Comparison of ENCODE assay signal across 1 cellular context in the genomic region with DNA sequence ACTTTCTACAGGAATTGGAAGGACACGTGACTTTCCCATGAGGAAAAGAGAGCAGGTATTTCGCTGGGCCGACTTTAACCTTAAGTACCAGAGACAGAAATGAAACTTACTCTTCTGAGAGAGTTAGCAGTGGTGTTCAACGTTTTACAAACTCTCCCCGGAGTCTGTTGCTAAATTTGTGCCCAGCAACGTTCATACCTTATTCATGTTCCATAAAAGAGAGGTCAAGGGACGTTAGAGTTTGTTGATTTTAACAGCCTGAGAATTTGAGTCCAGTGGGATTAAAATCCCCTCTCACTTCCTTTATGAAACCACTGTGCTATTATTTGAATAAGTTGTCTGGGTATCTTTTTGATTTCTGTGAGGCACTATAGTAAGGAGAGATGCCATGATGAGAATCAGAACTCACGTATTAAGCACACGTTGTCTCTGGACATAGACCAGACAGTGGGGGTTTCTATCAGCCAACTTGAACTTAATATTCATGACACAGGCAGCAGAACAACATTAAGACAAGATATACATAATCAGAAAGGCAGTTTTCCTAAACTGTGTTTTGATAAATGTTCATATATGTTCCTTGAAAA.
TF ChIP-seq lines count a peak whose summit lies in the region.

No MANE protein-coding gene starts in this region.

TF ChIP-seq in GM12878, 131 proteins besides CTCF, POLR2A, EP300 and RAD21 (continues in another document):
- TF ChIP-seq RBBP5 (conservative IDR thresholded peaks at IDR 0.05), result no peak
- TF ChIP-seq IKZF1 (conservative IDR thresholded peaks at IDR 0.05), result peak; percentile 67
- TF ChIP-seq POU2F2 (IDR thresholded peaks at IDR 0.05; ENCODE audit: borderline replicate concordance, low read depth, low read length), result no peak
- TF ChIP-seq SPI1 (IDR thresholded peaks at IDR 0.05; ENCODE audit: borderline replicate concordance, insufficient read depth, low read depth, low read length), result peak; percentile 22; the same call in 1 of the 2 replicates
- no peak for TF ChIP-seq KDM1A (IDR thresholded peaks at IDR 0.05; ENCODE audit: borderline replicate concordance)
- TF ChIP-seq MYB (IDR thresholded peaks at IDR 0.05; ENCODE audit: borderline replicate concordance, low read depth, low read length), result no peak
- no peak for TF ChIP-seq WRNIP1 (IDR thresholded peaks at IDR 0.05; ENCODE audit: borderline replicate concordance, low read depth, low read length)
- TF ChIP-seq ATF7 (IDR thresholded peaks at IDR 0.05; ENCODE audit: low read depth), result no peak
- no peak for TF ChIP-seq PAX8 (IDR thresholded peaks at IDR 0.05)
- TF ChIP-seq CBFB (IDR thresholded peaks at IDR 0.05; ENCODE audit: low read depth), result no peak
- 0 out of 2 replicates have a peak, but pooled peaks have one; percentile 8 for TF ChIP-seq SMARCA5 (IDR thresholded peaks at IDR 0.05)
- TF ChIP-seq, protein P1, sequence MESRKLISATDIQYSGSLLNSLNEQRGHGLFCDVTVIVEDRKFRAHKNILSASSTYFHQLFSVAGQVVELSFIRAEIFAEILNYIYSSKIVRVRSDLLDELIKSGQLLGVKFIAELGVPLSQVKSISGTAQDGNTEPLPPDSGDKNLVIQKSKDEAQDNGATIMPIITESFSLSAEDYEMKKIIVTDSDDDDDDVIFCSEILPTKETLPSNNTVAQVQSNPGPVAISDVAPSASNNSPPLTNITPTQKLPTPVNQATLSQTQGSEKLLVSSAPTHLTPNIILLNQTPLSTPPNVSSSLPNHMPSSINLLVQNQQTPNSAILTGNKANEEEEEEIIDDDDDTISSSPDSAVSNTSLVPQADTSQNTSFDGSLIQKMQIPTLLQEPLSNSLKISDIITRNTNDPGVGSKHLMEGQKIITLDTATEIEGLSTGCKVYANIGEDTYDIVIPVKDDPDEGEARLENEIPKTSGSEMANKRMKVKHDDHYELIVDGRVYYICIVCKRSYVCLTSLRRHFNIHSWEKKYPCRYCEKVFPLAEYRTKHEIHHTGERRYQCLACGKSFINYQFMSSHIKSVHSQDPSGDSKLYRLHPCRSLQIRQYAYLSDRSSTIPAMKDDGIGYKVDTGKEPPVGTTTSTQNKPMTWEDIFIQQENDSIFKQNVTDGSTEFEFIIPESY (IDR thresholded peaks at IDR 0.05), result no peak
- TF ChIP-seq CHD2 (IDR thresholded peaks at IDR 0.05; ENCODE audit: borderline replicate concordance, low read depth, low read length), result no peak
- TF ChIP-seq DPF2 (IDR thresholded peaks at IDR 0.05), result 0 out of 2 replicates have a peak, but pooled peaks have one; percentile 35
- no peak for TF ChIP-seq CBX5 (IDR thresholded peaks at IDR 0.05; ENCODE audit: low read depth)
- no peak for TF ChIP-seq HDAC2 (IDR thresholded peaks at IDR 0.05)
- no peak for TF ChIP-seq RB1 (IDR thresholded peaks at IDR 0.05; ENCODE audit: borderline replicate concordance)
- 0 out of 2 replicates have a peak, but pooled peaks have one; percentile 35 for TF ChIP-seq ZNF217 (IDR thresholded peaks at IDR 0.05)
- TF ChIP-seq, protein P2, sequence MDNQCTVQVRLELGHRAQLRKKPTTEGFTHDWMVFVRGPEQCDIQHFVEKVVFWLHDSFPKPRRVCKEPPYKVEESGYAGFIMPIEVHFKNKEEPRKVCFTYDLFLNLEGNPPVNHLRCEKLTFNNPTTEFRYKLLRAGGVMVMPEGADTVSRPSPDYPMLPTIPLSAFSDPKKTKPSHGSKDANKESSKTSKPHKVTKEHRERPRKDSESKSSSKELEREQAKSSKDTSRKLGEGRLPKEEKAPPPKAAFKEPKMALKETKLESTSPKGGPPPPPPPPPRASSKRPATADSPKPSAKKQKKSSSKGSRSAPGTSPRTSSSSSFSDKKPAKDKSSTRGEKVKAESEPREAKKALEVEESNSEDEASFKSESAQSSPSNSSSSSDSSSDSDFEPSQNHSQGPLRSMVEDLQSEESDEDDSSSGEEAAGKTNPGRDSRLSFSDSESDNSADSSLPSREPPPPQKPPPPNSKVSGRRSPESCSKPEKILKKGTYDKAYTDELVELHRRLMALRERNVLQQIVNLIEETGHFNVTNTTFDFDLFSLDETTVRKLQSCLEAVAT (IDR thresholded peaks at IDR 0.05), result no peak
- peak in 1 of 2 experiments; percentile 28; a peak in 1 of 4 replicates for TF ChIP-seq BHLHE40 (IDR thresholded peaks at IDR 0.05; ENCODE audit: borderline replicate concordance in 1 of 2, low read depth in 2 of 2, low read length in 1 of 2)
- TF ChIP-seq MXI1 (IDR thresholded peaks at IDR 0.05; ENCODE audit: low read depth, low read length), result no peak
- peak; percentile 77; the same call in 1 of the 2 replicates for TF ChIP-seq RAD51 (IDR thresholded peaks at IDR 0.05)
- TF ChIP-seq, protein P3, sequence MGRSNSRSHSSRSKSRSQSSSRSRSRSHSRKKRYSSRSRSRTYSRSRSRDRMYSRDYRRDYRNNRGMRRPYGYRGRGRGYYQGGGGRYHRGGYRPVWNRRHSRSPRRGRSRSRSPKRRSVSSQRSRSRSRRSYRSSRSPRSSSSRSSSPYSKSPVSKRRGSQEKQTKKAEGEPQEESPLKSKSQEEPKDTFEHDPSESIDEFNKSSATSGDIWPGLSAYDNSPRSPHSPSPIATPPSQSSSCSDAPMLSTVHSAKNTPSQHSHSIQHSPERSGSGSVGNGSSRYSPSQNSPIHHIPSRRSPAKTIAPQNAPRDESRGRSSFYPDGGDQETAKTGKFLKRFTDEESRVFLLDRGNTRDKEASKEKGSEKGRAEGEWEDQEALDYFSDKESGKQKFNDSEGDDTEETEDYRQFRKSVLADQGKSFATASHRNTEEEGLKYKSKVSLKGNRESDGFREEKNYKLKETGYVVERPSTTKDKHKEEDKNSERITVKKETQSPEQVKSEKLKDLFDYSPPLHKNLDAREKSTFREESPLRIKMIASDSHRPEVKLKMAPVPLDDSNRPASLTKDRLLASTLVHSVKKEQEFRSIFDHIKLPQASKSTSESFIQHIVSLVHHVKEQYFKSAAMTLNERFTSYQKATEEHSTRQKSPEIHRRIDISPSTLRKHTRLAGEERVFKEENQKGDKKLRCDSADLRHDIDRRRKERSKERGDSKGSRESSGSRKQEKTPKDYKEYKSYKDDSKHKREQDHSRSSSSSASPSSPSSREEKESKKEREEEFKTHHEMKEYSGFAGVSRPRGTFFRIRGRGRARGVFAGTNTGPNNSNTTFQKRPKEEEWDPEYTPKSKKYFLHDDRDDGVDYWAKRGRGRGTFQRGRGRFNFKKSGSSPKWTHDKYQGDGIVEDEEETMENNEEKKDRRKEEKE (IDR thresholded peaks at IDR 0.05), result no peak
- no peak for TF ChIP-seq ZZZ3 (IDR thresholded peaks at IDR 0.05; ENCODE audit: control insufficient read depth, insufficient read length, low read depth)
- TF ChIP-seq MEF2B (IDR thresholded peaks at IDR 0.05; ENCODE audit: partially characterized antibody, poor library complexity, severe bottlenecking), result peak; percentile 77
- TF ChIP-seq GATAD2B (conservative IDR thresholded peaks at IDR 0.05; ENCODE audit: low read depth), result 0 out of 2 replicates have a peak, but pooled peaks have one; percentile 33
- TF ChIP-seq, protein P4, sequence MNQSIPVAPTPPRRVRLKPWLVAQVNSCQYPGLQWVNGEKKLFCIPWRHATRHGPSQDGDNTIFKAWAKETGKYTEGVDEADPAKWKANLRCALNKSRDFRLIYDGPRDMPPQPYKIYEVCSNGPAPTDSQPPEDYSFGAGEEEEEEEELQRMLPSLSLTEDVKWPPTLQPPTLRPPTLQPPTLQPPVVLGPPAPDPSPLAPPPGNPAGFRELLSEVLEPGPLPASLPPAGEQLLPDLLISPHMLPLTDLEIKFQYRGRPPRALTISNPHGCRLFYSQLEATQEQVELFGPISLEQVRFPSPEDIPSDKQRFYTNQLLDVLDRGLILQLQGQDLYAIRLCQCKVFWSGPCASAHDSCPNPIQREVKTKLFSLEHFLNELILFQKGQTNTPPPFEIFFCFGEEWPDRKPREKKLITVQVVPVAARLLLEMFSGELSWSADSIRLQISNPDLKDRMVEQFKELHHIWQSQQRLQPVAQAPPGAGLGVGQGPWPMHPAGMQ (IDR thresholded peaks at IDR 0.05; ENCODE audit: borderline replicate concordance), result no peak
- TF ChIP-seq, protein P5, sequence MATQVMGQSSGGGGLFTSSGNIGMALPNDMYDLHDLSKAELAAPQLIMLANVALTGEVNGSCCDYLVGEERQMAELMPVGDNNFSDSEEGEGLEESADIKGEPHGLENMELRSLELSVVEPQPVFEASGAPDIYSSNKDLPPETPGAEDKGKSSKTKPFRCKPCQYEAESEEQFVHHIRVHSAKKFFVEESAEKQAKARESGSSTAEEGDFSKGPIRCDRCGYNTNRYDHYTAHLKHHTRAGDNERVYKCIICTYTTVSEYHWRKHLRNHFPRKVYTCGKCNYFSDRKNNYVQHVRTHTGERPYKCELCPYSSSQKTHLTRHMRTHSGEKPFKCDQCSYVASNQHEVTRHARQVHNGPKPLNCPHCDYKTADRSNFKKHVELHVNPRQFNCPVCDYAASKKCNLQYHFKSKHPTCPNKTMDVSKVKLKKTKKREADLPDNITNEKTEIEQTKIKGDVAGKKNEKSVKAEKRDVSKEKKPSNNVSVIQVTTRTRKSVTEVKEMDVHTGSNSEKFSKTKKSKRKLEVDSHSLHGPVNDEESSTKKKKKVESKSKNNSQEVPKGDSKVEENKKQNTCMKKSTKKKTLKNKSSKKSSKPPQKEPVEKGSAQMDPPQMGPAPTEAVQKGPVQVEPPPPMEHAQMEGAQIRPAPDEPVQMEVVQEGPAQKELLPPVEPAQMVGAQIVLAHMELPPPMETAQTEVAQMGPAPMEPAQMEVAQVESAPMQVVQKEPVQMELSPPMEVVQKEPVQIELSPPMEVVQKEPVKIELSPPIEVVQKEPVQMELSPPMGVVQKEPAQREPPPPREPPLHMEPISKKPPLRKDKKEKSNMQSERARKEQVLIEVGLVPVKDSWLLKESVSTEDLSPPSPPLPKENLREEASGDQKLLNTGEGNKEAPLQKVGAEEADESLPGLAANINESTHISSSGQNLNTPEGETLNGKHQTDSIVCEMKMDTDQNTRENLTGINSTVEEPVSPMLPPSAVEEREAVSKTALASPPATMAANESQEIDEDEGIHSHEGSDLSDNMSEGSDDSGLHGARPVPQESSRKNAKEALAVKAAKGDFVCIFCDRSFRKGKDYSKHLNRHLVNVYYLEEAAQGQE (IDR thresholded peaks at IDR 0.05; ENCODE audit: low read depth, low read length), result no peak
- TF ChIP-seq, protein P6, sequence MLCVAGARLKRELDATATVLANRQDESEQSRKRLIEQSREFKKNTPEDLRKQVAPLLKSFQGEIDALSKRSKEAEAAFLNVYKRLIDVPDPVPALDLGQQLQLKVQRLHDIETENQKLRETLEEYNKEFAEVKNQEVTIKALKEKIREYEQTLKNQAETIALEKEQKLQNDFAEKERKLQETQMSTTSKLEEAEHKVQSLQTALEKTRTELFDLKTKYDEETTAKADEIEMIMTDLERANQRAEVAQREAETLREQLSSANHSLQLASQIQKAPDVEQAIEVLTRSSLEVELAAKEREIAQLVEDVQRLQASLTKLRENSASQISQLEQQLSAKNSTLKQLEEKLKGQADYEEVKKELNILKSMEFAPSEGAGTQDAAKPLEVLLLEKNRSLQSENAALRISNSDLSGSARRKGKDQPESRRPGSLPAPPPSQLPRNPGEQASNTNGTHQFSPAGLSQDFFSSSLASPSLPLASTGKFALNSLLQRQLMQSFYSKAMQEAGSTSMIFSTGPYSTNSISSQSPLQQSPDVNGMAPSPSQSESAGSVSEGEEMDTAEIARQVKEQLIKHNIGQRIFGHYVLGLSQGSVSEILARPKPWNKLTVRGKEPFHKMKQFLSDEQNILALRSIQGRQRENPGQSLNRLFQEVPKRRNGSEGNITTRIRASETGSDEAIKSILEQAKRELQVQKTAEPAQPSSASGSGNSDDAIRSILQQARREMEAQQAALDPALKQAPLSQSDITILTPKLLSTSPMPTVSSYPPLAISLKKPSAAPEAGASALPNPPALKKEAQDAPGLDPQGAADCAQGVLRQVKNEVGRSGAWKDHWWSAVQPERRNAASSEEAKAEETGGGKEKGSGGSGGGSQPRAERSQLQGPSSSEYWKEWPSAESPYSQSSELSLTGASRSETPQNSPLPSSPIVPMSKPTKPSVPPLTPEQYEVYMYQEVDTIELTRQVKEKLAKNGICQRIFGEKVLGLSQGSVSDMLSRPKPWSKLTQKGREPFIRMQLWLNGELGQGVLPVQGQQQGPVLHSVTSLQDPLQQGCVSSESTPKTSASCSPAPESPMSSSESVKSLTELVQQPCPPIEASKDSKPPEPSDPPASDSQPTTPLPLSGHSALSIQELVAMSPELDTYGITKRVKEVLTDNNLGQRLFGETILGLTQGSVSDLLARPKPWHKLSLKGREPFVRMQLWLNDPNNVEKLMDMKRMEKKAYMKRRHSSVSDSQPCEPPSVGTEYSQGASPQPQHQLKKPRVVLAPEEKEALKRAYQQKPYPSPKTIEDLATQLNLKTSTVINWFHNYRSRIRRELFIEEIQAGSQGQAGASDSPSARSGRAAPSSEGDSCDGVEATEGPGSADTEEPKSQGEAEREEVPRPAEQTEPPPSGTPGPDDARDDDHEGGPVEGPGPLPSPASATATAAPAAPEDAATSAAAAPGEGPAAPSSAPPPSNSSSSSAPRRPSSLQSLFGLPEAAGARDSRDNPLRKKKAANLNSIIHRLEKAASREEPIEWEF (IDR thresholded peaks at IDR 0.05; ENCODE audit: insufficient replicate concordance, low read depth, low read length), result no peak
- no peak for TF ChIP-seq KAT2A (conservative IDR thresholded peaks at IDR 0.05; ENCODE audit: control insufficient read depth, low read depth, low read length)
- TF ChIP-seq, protein P7, sequence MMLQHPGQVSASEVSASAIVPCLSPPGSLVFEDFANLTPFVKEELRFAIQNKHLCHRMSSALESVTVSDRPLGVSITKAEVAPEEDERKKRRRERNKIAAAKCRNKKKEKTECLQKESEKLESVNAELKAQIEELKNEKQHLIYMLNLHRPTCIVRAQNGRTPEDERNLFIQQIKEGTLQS (IDR thresholded peaks at IDR 0.05; ENCODE audit: borderline replicate concordance, extremely low read depth, low read depth, low read length), result no peak
- no peak for TF ChIP-seq BMI1 (IDR thresholded peaks at IDR 0.05; ENCODE audit: borderline replicate concordance)
- TF ChIP-seq SREBF1 (IDR thresholded peaks at IDR 0.05; ENCODE audit: low read length), result no peak
- TF ChIP-seq ZNF384 (IDR thresholded peaks at IDR 0.05; ENCODE audit: borderline replicate concordance, low read depth, low read length), result no peak
- peak; percentile 55; a peak in 3 of 4 replicates for TF ChIP-seq IKZF2 (IDR thresholded peaks at IDR 0.05)
- TF ChIP-seq, protein P8, sequence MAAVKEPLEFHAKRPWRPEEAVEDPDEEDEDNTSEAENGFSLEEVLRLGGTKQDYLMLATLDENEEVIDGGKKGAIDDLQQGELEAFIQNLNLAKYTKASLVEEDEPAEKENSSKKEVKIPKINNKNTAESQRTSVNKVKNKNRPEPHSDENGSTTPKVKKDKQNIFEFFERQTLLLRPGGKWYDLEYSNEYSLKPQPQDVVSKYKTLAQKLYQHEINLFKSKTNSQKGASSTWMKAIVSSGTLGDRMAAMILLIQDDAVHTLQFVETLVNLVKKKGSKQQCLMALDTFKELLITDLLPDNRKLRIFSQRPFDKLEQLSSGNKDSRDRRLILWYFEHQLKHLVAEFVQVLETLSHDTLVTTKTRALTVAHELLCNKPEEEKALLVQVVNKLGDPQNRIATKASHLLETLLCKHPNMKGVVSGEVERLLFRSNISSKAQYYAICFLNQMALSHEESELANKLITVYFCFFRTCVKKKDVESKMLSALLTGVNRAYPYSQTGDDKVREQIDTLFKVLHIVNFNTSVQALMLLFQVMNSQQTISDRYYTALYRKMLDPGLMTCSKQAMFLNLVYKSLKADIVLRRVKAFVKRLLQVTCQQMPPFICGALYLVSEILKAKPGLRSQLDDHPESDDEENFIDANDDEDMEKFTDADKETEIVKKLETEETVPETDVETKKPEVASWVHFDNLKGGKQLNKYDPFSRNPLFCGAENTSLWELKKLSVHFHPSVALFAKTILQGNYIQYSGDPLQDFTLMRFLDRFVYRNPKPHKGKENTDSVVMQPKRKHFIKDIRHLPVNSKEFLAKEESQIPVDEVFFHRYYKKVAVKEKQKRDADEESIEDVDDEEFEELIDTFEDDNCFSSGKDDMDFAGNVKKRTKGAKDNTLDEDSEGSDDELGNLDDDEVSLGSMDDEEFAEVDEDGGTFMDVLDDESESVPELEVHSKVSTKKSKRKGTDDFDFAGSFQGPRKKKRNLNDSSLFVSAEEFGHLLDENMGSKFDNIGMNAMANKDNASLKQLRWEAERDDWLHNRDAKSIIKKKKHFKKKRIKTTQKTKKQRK (IDR thresholded peaks at IDR 0.05; ENCODE audit: low read depth, low read length), result no peak
